In the genomic region with DNA sequence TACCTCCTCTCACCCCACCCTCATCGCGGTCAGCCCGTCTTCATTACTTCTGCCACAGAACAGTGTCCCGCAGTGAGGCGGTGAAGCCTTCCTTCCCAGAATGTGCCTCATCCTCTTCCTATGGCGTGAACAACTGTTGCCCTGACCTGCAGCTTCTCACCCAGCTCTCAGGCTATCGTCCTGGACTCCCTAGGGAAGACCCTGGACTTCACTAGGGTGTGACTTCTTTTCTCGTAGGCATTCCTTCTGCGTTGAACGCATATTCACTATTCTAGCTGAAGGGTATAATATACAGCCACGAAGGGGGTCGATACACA, we compare ENCODE assay signal across 8 cellular contexts. TPM values are rescaled to one million over a fixed set of nuclear protein-coding genes. Genes with fewer than 3 reads are reported as not detected.
DNase-seq lines count a peak whose midpoint lies in the region; ATAC-seq and TF ChIP-seq lines count a peak whose summit lies in the region.

No MANE protein-coding gene starts in this region.

- no peak for ATAC-seq in gastrocnemius medialis
- no peak for ATAC-seq in GM19395 (IDR thresholded peaks at IDR 0.05; ENCODE audit: unreplicated experiment)
- ATAC-seq in HG02798 (IDR thresholded peaks at IDR 0.05; ENCODE audit: poor library complexity, unreplicated experiment): no peak

- no peak for DNase-seq in fibroblast of villous mesenchyme (ENCODE audit: low read depth)
- no peak for DNase-seq in gastrocnemius medialis
- DNase-seq in effector CD8-positive, alpha-beta T cell (lab: John Stamatoyannopoulos, UW): no peak
- DNase-seq in thyroid gland: no peak

- no peak for TF ChIP-seq CTCF in GM12875 (IDR thresholded peaks at IDR 0.05; ENCODE audit: borderline replicate concordance, insufficient read depth, low read depth, low read length)
- peak; percentile 51 for TF ChIP-seq CTCF in VCaP (conservative IDR thresholded peaks at IDR 0.05)
- TF ChIP-seq CTCF in fibroblast of villous mesenchyme (IDR thresholded peaks at IDR 0.05; ENCODE audit: insufficient read depth, low read depth, low read length): no peak
- peak in 1 of 5 experiments; percentile 14 for TF ChIP-seq CTCF in gastrocnemius medialis (IDR thresholded peaks at IDR 0.05 in 4 of 5, conservative IDR thresholded peaks at IDR 0.05 in 1 of 5)
- no peak for TF ChIP-seq CTCF in thyroid gland (IDR thresholded peaks at IDR 0.05)

- peaks cover 34 to 42% of the 10 kb centered on the region in 2 donors for H3K4me1 ChIP-seq in gastrocnemius medialis
- peaks cover 13 to 18% of the 10 kb centered on the region in 2 donors for H3K4me1 ChIP-seq in thyroid gland

- TF ChIP-seq POLR2A in gastrocnemius medialis (IDR thresholded peaks at IDR 0.05) (no peak), thyroid gland (IDR thresholded peaks at IDR 0.05) (no peak)

- no peaks in the 10 kb centered on the region for H3K9me3 ChIP-seq in gastrocnemius medialis
- no peaks in the 10 kb centered on the region for H3K9me3 ChIP-seq in thyroid gland

- H3K27ac ChIP-seq in VCaP: peak overlapping the region; percentile 95
- peak overlapping the region; percentile 91 to 99 (median 94) for H3K27ac ChIP-seq in gastrocnemius medialis
- H3K27ac ChIP-seq in thyroid gland: peak overlapping the region in 1 of 3 donors; percentile 94

- H3K27me3 ChIP-seq in gastrocnemius medialis (no peaks in the 10 kb centered on the region), thyroid gland (no peaks in the 10 kb centered on the region)

- WGBS in thyroid gland, 2 donors: 16 to 19% methylated on average over 12 of the region's 12 CpGs

- in situ Hi-C loops in gastrocnemius medialis (cut with MboI; ENCODE audit: low sequenced_read_pairs in 4 of 4): no loop called here

- H3K36me3 ChIP-seq in gastrocnemius medialis (peaks cover 0 to 8% of the 10 kb centered on the region in 2 donors), thyroid gland (no peaks in the 10 kb centered on the region)

- H3K4me3 ChIP-seq in GM12875 (ENCODE audit: low read depth, low read length) (peak overlapping the region; percentile 85), fibroblast of villous mesenchyme (ENCODE audit: low read depth, low read length) (peak overlapping the region; percentile 98), gastrocnemius medialis (peak overlapping the region; percentile 68 to 97 (median 80)), thyroid gland (replicated peaks in 1 of 3) (peak overlapping the region in 1 of 3 donors; percentile 95)

- intact Hi-C loops in gastrocnemius medialis (cut with DNase I; ENCODE audit: low total_unique reads) (loop anchor here (10.0 kb wide), 1 partner anchor 1402 kb away; a partner anchor contains a TSS), thyroid gland (cut with DNase I) (loop anchor here (5.0 kb wide), 1 partner anchor 89 kb away; no protein-coding TSS in a partner anchor)

RNA-seq across cellular contexts. Expression of a gene that starts 1.0 kb away (rescaled TPM):
- total RNA-seq in fibroblast of villous mesenchyme (1.3 and 1.9 TPM in 2 replicates), gastrocnemius medialis (10 to 100 TPM; 10.3 to 23.4 (median 15.2) TPM), thyroid gland (10 to 100 TPM in 2 of 4 donors, 1 to 10 TPM in 2; 5.5 to 12.6 (median 9.1) TPM)

RNA-seq across cellular contexts. Expression of a gene that starts 6.3 kb away (rescaled TPM):
- total RNA-seq in fibroblast of villous mesenchyme: 4.7 and 6.4 TPM in 2 replicates
- total RNA-seq in gastrocnemius medialis: 10 to 100 TPM; 35.6 to 61.7 (median 47.0) TPM
- total RNA-seq in thyroid gland: 10 to 100 TPM; 13.0 to 34.2 (median 28.9) TPM

RNA-seq across cellular contexts. Expression of a gene that starts 7.1 kb away (rescaled TPM):
- 4.3 and 5.2 TPM in 2 replicates for total RNA-seq in fibroblast of villous mesenchyme
- total RNA-seq in gastrocnemius medialis: 10 to 100 TPM in 1 of 4 donors, 1 to 10 TPM in 3; 6.8 to 11.2 (median 7.4) TPM
- 10 to 100 TPM in 3 of 4 donors, 1 to 10 TPM in 1; 9.0 to 18.5 (median 14.0) TPM for total RNA-seq in thyroid gland

RNA-seq across cellular contexts. Expression of a gene that starts 17.9 kb away (rescaled TPM):
- total RNA-seq in fibroblast of villous mesenchyme (5.6 and 7.4 TPM in 2 replicates), gastrocnemius medialis (1 to 10 TPM; 6.0 to 10.0 (median 8.2) TPM), thyroid gland (10 to 100 TPM in 1 of 4 donors, 1 to 10 TPM in 3; 5.1 to 10.0 (median 8.7) TPM)

RNA-seq across cellular contexts. Expression of a gene that starts 25.8 kb away (rescaled TPM):
- total RNA-seq in fibroblast of villous mesenchyme: 5.6 and 7.7 TPM in 2 replicates
- total RNA-seq in gastrocnemius medialis: 10 to 100 TPM; 15.0 to 19.3 (median 16.8) TPM
- 1 to 10 TPM; 4.0 to 7.5 (median 6.6) TPM for total RNA-seq in thyroid gland
